In the genomic region with DNA sequence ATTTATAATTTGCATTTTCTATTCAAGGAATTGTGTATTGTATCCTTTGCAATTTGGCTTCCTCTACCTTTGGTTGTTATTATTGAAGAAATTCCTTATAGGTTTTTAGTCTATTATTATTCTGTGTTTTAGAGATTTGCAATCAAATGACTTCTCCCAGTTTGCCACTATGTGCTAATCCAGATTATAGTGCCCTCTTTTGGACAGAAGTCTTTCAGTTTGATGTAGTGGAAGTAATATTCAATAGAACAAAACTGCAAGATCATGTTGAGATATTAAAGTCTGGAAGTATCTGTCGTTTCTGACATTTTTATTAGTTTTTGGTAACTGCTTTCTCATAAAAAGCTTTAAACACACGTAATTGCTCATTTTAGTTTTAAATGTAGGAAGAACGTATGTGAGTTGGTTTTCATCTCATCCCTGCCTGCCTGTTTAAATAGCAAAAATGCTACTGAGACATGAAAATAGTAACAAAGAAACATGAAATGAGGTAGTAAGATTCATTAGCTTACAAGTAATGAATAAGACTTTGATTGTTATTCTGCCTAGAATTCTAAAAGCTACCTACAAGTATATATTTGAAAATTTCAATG, we compare ENCODE assay signal across 1 cellular context.
TF ChIP-seq lines count a peak whose summit lies in the region.

No MANE protein-coding gene starts in this region.

TF ChIP-seq in HCT116, 20 proteins besides CTCF, POLR2A, EP300 and RAD21 (continued from another document):
- TF ChIP-seq ZNF274 (IDR thresholded peaks at IDR 0.05; ENCODE audit: low read depth, low read length), result no peak
